8 cellular contexts compared by ENCODE assay signal in the genomic region with DNA sequence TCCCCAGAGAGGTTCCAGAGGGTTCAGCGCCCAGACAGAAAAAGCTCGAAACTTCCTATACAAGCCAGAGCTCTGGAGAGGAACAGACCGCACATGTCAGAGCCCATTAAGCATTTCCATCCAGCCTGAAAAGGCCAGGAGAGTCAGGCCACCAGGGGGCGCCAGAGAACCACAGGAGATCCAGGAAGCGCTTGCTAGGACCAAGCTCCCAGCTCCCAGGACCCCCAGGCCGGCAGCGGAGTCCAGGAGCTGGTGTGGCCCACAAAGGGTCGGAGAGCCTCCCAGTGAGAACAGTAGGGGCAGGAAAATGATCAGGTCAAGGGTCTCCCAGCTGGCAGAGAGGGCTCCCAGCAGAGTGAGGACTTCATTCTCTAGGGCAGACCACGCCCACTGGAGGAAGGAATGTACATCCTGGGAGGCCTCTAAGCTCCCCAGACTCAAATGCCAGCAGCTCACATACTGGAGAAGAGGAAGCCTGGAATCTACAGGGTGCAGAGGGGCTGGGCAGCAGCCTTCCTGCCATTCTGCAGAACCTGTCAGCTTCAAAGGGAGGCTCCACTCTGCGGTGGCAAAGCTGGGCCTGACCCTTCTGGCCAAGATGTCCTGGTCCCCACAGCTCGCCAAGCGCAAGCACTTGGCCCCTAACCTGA. TPM values are rescaled to one million over a fixed set of nuclear protein-coding genes. Genes with fewer than 3 reads are reported as not detected.
DNase-seq lines count a peak whose midpoint lies in the region; ATAC-seq and TF ChIP-seq lines count a peak whose summit lies in the region.

No MANE protein-coding gene starts in this region.

- H3K9me3 ChIP-seq in OCI-LY7 (ENCODE audit: low read length) (no peaks in the 10 kb centered on the region), esophagus muscularis mucosa (no peaks in the 10 kb centered on the region), muscle layer of duodenum (ENCODE audit: control insufficient read depth in 1 of 2, low read length in 2 of 2) (no peaks in the 10 kb centered on the region)

- TF ChIP-seq CTCF in OCI-LY7 (conservative IDR thresholded peaks at IDR 0.05; ENCODE audit: low read length) (peak; percentile 100), esophagus muscularis mucosa (IDR thresholded peaks at IDR 0.05) (peak; percentile 93 to 97 (median 96))

- 93% methylated on average over 3 of the region's 12 CpGs for WGBS in esophagus muscularis mucosa

- peak; percentile 22 for DNase-seq in DMS79 (lab: John Stamatoyannopoulos, UW)
- DNase-seq in Jurkat, Clone E6-1 (ENCODE audit: low read depth, low spot score), result peak; percentile 75
- peak; percentile 90 for DNase-seq in OCI-LY7 (ENCODE audit: low spot score)
- peak; percentile 93 for DNase-seq in activated T-cell treated with anti-CD3 and anti-CD28 coated beads for 4 hours
- DNase-seq in esophagus muscularis mucosa (ENCODE audit: extremely low spot score), result peak; percentile 98
- DNase-seq in stimulated activated CD8-positive, alpha-beta memory T cell treated with anti-CD3 and anti-CD28 coated beads, Interleukin-4, amount 100 ng/mL, for 4 hours (ENCODE audit: low read depth in 2 of 2, low spot score in 1 of 2), result peak; percentile 79 to 98

- H3K79me2 ChIP-seq in OCI-LY7 (ENCODE audit: insufficient read depth, low read depth, low read length), result no peaks in the 10 kb centered on the region

- H3K27me3 ChIP-seq in esophagus muscularis mucosa, result no peaks in the 10 kb centered on the region
- H3K27me3 ChIP-seq in muscle layer of duodenum (ENCODE audit: low read depth, low read length), result no peaks in the 10 kb centered on the region

- TF ChIP-seq POLR2A in esophagus muscularis mucosa (IDR thresholded peaks at IDR 0.05; ENCODE audit: low read depth), result no peak

- TF ChIP-seq EP300 in esophagus muscularis mucosa (IDR thresholded peaks at IDR 0.05), result no peak

- intact Hi-C loops in OCI-LY7 (cut with micrococcal nuclease; ENCODE audit: unreplicated experiment) (loop anchor here (1.0 to 5.0 kb wide), 6 partner anchors 50 to 244 kb away; partner anchors contain the start of gene CCDC134), esophagus muscularis mucosa (cut with DNase I) (loop anchor here (2.0 to 10.0 kb wide), 2 partner anchors 138 to 248 kb away; partner anchors contain the start of gene SREBF2)

- H3K27ac ChIP-seq in OCI-LY7 (ENCODE audit: low read depth, low read length, poor library complexity, severe bottlenecking), result no peak overlapping the region
- H3K27ac ChIP-seq in esophagus muscularis mucosa (replicated peaks in 1 of 4), result peak overlapping the region; percentile 26 to 38 (median 30)
- no peak overlapping the region for H3K27ac ChIP-seq in muscle layer of duodenum (ENCODE audit: low read length)

- peaks cover 13% of the 10 kb centered on the region for H3K4me1 ChIP-seq in OCI-LY7 (ENCODE audit: insufficient read depth, low read length, poor library complexity, severe bottlenecking)
- H3K4me1 ChIP-seq in esophagus muscularis mucosa, result peaks cover 19 to 25% (median 20%) of the 10 kb centered on the region in 4 donors
- peaks cover 3 to 15% of the 10 kb centered on the region in 2 donors for H3K4me1 ChIP-seq in muscle layer of duodenum (ENCODE audit: control insufficient read depth in 1 of 2, insufficient read depth in 2 of 2, low read length in 2 of 2)

- peak overlapping the region; percentile 23; the same call in 1 of the 2 replicates for H3K4me3 ChIP-seq in Jurkat, Clone E6-1 (ENCODE audit: low read length)
- H3K4me3 ChIP-seq in OCI-LY7 (ENCODE audit: low read depth, low read length, poor library complexity, severe bottlenecking), result no peak overlapping the region
- peak overlapping the region; percentile 30 to 51 (median 38) for H3K4me3 ChIP-seq in esophagus muscularis mucosa
- peak overlapping the region; percentile 45 to 50 for H3K4me3 ChIP-seq in muscle layer of duodenum (ENCODE audit: low read depth in 1 of 2, low read length in 2 of 2)

- CTCF ChIA-PET in OCI-LY7 (lab: Charles Lee; ENCODE audit: unreplicated experiment), result interaction anchor here (0.9 to 2.0 kb wide), 6 partner anchors 50 to 250 kb away, joined by 4 to 6 read pairs (median 5); partner anchors contain the start of genes CCDC134 and CENPM

- H3K36me3 ChIP-seq in OCI-LY7 (ENCODE audit: insufficient read depth, low read length), result no peaks in the 10 kb centered on the region
- peaks cover 6 to 11% (median 11%) of the 10 kb centered on the region in 4 donors for H3K36me3 ChIP-seq in esophagus muscularis mucosa
- peaks cover 0 to 11% of the 10 kb centered on the region in 2 donors for H3K36me3 ChIP-seq in muscle layer of duodenum (ENCODE audit: control insufficient read depth in 1 of 2, insufficient read depth in 2 of 2, low read length in 2 of 2)

- ATAC-seq in HG03039 (IDR thresholded peaks at IDR 0.05; ENCODE audit: unreplicated experiment), result no peak

- peak overlapping the region; percentile 58 for H3K4me2 ChIP-seq in OCI-LY7 (ENCODE audit: low read length)

- no TSS peak for BruUV-seq in OCI-LY7 (replicated peaks; lab: Mats Ljungman, UMichigan)

- peak overlapping the region; percentile 67; the same call in 1 of the 2 replicates for H2AFZ ChIP-seq in OCI-LY7 (ENCODE audit: low read length)

- POLR2A ChIA-PET in OCI-LY7 (lab: Charles Lee), result interaction anchor here (0.5 to 1.1 kb wide), 5 partner anchors 8 to 288 kb away, joined by 3 to 12 read pairs (median 4); partner anchors contain the start of gene SNU13

- H3K9me2 ChIP-seq in OCI-LY7 (ENCODE audit: insufficient read depth, low read length), result no peaks in the 10 kb centered on the region

- H4K20me1 ChIP-seq in OCI-LY7 (ENCODE audit: insufficient read depth, low read length), result no peaks in the 10 kb centered on the region

RNA-seq across cellular contexts. Expression of gene MEI1, which starts 2.1 kb away (rescaled TPM):
- polyA plus RNA-seq in Jurkat, Clone E6-1 (2012; ENCODE audit: insufficient read depth, insufficient read length), result 5.2 TPM
- total RNA-seq in OCI-LY7 (2014; rRNA removed; shearing (Covaris generic)), result 2.3 and 2.5 TPM in 2 replicates
- total RNA-seq in OCI-LY7 (2022) (11.5 and 14.6 TPM in 2 replicates), esophagus muscularis mucosa (1 to 10 TPM in 1 of 4 donors, under 1 TPM in 3; 0.39 to 1.3 (median 0.44) TPM)

RNA-seq across cellular contexts. Expression of gene SNU13, which starts 8.6 kb away (rescaled TPM):
- 344 TPM for polyA plus RNA-seq in Jurkat, Clone E6-1 (2012; ENCODE audit: insufficient read depth, insufficient read length)
- 155 and 199 TPM in 2 replicates for total RNA-seq in OCI-LY7 (2014; rRNA removed; shearing (Covaris generic))
- total RNA-seq in OCI-LY7 (2022) (246 and 253 TPM in 2 replicates), esophagus muscularis mucosa (100 to 1,000 TPM in 2 of 4 donors, 10 to 100 TPM in 2; 79.7 to 115 (median 93.3) TPM)

Comparison
In these comparisons a context has a peak if more than half of its experiments do, and no peak if none do; other contexts are left out.
1. DNase-seq: peak in every context shown above with its lines; median percentile 98 in esophagus muscularis mucosa; 93 in activated T-cell treated with anti-CD3 and anti-CD28 coated beads for 4 hours; 90 in OCI-LY7; 88 in stimulated activated CD8-positive, alpha-beta memory T cell treated with anti-CD3 and anti-CD28 coated beads, Interleukin-4, amount 100 ng/mL, for 4 hours; 75 in Jurkat, Clone E6-1; 22 in DMS79.
2. H3K27ac ChIP-seq: peak in esophagus muscularis mucosa (4 of 4); none in OCI-LY7 (single experiment) and muscle layer of duodenum (single experiment).